Comparison of ENCODE assay signal across 1 cellular context in the genomic region with DNA sequence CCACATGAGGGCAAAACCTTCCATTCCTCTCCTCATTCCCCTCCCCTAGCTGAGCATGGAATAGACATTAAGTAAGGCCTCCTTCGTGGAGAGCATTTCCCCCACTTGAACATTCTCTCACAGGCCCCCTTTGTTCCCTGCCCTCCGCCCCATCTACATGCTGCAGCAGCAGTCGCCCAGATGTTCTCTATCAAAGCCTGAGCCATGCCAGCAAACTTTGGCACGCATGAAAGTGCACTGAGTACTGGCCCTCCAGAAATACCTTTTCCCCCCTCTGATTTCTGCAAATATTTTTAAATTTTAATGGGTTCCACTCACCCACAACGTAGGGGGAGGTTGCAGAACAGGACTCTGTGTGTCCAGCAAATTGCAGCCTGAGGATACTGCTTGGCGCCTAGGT.
TF ChIP-seq lines count a peak whose summit lies in the region.

No MANE protein-coding gene starts in this region.

TF ChIP-seq in GM23338, 12 proteins besides CTCF, POLR2A, EP300 and RAD21 (continued from another document):
- TF ChIP-seq, protein P1, sequence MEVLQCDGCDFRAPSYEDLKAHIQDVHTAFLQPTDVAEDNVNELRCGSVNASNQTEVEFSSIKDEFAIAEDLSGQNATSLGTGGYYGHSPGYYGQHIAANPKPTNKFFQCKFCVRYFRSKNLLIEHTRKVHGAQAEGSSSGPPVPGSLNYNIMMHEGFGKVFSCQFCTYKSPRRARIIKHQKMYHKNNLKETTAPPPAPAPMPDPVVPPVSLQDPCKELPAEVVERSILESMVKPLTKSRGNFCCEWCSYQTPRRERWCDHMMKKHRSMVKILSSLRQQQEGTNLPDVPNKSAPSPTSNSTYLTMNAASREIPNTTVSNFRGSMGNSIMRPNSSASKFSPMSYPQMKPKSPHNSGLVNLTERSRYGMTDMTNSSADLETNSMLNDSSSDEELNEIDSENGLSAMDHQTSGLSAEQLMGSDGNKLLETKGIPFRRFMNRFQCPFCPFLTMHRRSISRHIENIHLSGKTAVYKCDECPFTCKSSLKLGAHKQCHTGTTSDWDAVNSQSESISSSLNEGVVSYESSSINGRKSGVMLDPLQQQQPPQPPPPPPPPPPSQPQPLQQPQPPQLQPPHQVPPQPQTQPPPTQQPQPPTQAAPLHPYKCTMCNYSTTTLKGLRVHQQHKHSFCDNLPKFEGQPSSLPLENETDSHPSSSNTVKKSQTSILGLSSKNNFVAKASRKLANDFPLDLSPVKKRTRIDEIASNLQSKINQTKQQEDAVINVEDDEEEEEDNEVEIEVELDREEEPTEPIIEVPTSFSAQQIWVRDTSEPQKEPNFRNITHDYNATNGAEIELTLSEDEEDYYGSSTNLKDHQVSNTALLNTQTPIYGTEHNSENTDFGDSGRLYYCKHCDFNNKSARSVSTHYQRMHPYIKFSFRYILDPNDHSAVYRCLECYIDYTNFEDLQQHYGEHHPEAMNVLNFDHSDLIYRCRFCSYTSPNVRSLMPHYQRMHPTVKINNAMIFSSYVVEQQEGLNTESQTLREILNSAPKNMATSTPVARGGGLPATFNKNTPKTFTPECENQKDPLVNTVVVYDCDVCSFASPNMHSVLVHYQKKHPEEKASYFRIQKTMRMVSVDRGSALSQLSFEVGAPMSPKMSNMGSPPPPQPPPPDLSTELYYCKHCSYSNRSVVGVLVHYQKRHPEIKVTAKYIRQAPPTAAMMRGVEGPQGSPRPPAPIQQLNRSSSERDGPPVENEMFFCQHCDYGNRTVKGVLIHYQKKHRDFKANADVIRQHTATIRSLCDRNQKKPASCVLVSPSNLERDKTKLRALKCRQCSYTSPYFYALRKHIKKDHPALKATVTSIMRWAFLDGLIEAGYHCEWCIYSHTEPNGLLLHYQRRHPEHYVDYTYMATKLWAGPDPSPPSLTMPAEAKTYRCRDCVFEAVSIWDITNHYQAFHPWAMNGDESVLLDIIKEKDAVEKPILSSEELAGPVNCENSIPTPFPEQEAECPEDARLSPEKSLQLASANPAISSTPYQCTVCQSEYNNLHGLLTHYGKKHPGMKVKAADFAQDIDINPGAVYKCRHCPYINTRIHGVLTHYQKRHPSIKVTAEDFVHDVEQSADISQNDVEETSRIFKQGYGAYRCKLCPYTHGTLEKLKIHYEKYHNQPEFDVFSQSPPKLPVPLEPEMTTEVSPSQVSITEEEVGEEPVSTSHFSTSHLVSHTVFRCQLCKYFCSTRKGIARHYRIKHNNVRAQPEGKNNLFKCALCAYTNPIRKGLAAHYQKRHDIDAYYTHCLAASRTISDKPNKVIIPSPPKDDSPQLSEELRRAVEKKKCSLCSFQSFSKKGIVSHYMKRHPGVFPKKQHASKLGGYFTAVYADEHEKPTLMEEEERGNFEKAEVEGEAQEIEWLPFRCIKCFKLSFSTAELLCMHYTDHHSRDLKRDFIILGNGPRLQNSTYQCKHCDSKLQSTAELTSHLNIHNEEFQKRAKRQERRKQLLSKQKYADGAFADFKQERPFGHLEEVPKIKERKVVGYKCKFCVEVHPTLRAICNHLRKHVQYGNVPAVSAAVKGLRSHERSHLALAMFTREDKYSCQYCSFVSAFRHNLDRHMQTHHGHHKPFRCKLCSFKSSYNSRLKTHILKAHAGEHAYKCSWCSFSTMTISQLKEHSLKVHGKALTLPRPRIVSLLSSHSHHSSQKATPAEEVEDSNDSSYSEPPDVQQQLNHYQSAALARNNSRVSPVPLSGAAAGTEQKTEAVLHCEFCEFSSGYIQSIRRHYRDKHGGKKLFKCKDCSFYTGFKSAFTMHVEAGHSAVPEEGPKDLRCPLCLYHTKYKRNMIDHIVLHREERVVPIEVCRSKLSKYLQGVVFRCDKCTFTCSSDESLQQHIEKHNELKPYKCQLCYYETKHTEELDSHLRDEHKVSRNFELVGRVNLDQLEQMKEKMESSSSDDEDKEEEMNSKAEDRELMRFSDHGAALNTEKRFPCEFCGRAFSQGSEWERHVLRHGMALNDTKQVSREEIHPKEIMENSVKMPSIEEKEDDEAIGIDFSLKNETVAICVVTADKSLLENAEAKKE (CRISPR knock-in tag; IDR thresholded peaks at IDR 0.05), result no peak
- TF ChIP-seq JUNB (IDR thresholded peaks at IDR 0.05; ENCODE audit: unreplicated experiment) (no peak), EZH2 (IDR thresholded peaks at IDR 0.05; ENCODE audit: low read depth, unreplicated experiment) (no peak), EZH2phosphoT487 (IDR thresholded peaks at IDR 0.05; ENCODE audit: unreplicated experiment) (no peak), CREB1 (CRISPR knock-in tag; IDR thresholded peaks at IDR 0.05; ENCODE audit: low read depth) (no peak)
- TF ChIP-seq, protein P2, sequence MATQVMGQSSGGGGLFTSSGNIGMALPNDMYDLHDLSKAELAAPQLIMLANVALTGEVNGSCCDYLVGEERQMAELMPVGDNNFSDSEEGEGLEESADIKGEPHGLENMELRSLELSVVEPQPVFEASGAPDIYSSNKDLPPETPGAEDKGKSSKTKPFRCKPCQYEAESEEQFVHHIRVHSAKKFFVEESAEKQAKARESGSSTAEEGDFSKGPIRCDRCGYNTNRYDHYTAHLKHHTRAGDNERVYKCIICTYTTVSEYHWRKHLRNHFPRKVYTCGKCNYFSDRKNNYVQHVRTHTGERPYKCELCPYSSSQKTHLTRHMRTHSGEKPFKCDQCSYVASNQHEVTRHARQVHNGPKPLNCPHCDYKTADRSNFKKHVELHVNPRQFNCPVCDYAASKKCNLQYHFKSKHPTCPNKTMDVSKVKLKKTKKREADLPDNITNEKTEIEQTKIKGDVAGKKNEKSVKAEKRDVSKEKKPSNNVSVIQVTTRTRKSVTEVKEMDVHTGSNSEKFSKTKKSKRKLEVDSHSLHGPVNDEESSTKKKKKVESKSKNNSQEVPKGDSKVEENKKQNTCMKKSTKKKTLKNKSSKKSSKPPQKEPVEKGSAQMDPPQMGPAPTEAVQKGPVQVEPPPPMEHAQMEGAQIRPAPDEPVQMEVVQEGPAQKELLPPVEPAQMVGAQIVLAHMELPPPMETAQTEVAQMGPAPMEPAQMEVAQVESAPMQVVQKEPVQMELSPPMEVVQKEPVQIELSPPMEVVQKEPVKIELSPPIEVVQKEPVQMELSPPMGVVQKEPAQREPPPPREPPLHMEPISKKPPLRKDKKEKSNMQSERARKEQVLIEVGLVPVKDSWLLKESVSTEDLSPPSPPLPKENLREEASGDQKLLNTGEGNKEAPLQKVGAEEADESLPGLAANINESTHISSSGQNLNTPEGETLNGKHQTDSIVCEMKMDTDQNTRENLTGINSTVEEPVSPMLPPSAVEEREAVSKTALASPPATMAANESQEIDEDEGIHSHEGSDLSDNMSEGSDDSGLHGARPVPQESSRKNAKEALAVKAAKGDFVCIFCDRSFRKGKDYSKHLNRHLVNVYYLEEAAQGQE (IDR thresholded peaks at IDR 0.05; ENCODE audit: unreplicated experiment), result no peak
